ENCODE assay signal across 12 cellular contexts in the genomic region with DNA sequence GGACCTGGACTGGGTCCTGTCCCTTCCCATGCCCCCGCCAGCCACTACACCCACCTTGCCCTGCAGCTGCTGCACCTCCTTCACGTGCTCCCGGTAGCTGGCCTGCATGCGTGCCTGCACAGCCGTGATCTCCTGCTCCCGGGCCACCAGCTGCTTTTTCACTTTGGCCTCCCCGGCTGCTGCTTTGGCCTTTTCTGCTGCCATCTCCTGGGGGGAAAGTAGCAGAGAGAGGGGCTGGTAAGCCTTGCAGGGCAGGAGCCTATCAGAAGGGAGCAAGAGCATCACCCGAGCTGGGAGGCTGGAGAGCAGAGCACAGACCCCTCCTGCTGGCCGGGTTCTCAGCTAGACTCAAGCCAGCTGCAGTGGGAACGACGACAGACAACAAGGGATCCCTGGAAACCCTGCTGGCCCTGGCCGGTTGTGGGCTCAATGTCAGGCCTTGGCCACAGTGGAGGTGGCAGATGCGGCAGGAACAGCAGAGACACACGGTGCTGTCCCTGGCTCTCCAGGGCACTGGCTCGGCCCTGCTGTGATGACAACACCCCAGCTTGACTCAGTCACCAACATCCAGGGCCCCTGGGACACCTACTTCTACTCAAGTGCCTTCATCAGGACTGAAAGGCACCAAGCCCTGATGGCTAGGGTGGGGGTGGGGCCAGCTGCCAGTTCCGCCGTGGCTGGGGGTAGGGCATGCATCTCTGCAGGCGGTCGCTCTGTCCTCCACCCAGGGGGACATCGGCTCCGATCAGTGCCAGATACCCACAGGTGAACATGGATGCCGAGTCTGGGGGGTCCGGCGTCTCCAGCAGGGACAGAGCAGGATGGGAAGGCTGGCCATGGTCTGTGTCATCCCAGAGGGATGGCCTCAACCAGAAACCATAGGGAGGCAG. TPM values are rescaled to one million over a fixed set of nuclear protein-coding genes. Genes with fewer than 3 reads are reported as not detected.
DNase-seq lines count a peak whose midpoint lies in the region; ATAC-seq and TF ChIP-seq lines count a peak whose summit lies in the region.
"Had no signal": no experiment of that assay in that cellular context is flagged by ENCODE, and none has a peak within 500 bp of the region (broad histone marks: within the 10 kb centered on the region; RNA-seq: fewer than 3 reads in every experiment).

No MANE protein-coding gene starts in this region.

- H3K4me3 Mint-ChIP-seq in stimulated activated naive B cell treated with anti-CD40 and anti-IgM and Interleukin-4, amounts not matched to agents 10 μg/mL and 1 μg/mL and 100 μg/mL, for 72 hours, result peak overlapping the region in 1 of 2 donors; percentile 28
- H3K4me3 Mint-ChIP-seq in activated naive CD8-positive, alpha-beta T cell treated with anti-CD3 and anti-CD28 coated beads, Interleukin-2, amount 50 U/mL, for 24 hours, result no peak overlapping the region
- H3K4me3 Mint-ChIP-seq in CD8-positive, alpha-beta T cell, result no peak overlapping the region
- H3K4me3 Mint-ChIP-seq: activated naive CD4-positive, alpha-beta T cell treated with anti-CD3 and anti-CD28 coated beads for 36 hours; stimulated activated naive CD8-positive, alpha-beta T cell treated with anti-CD3 and anti-CD28 coated beads, Interleukin-15, Interleukin-2, amounts not matched to agents 100 ng/mL and 50 ng/mL, for 24 hours had no signal

- CTCF ChIA-PET in CD8-positive, alpha-beta T cell (lab: Charles Lee), result no interaction called here

- H3K9me3 ChIP-seq in CD8-positive, alpha-beta T cell (ENCODE audit: low read length), result no peaks in the 10 kb centered on the region
- H3K9me3 ChIP-seq: Peyer's patch had no signal

- H3K27me3 Mint-ChIP-seq in stimulated activated naive B cell treated with anti-CD40 and anti-IgM and Interleukin-4, amounts not matched to agents 10 μg/mL and 1 μg/mL and 100 μg/mL, for 72 hours, result no peaks in the 10 kb centered on the region
- H3K27me3 Mint-ChIP-seq in activated naive CD8-positive, alpha-beta T cell treated with anti-CD3 and anti-CD28 coated beads, Interleukin-2, amount 50 U/mL, for 24 hours, result no peaks in the 10 kb centered on the region
- no peaks in the 10 kb centered on the region for H3K27me3 Mint-ChIP-seq in CD8-positive, alpha-beta T cell (ENCODE audit: low read depth)
- H3K27me3 Mint-ChIP-seq: stimulated activated naive CD8-positive, alpha-beta T cell treated with anti-CD3 and anti-CD28 coated beads, Interleukin-15, Interleukin-2, amounts not matched to agents 100 ng/mL and 50 ng/mL, for 24 hours had no signal

- no peaks in the 10 kb centered on the region for H3K36me3 ChIP-seq in CD8-positive, alpha-beta T cell (ENCODE audit: insufficient read depth, low read length)

- ATAC-seq in stimulated activated naive B cell treated with anti-CD40 and anti-IgM and Interleukin-4, amounts not matched to agents 10 μg/mL and 1 μg/mL and 100 μg/mL, for 72 hours (replicated peaks), result no peak
- ATAC-seq in HG02885 (IDR thresholded peaks at IDR 0.05; ENCODE audit: poor library complexity, unreplicated experiment) (no peak), esophagus mucosa (no peak)
- ATAC-seq in activated naive CD8-positive, alpha-beta T cell treated with anti-CD3 and anti-CD28 coated beads, Interleukin-2, amount 50 U/mL, for 24 hours, result no peak
- no peak for ATAC-seq in CD8-positive, alpha-beta T cell

- DNase-seq in NCI-H146 (lab: John Stamatoyannopoulos, UW), result peak; percentile 86
- DNase-seq in amygdala (lab: John Stamatoyannopoulos, UW), result peak in 53 of 56 donors; percentile 16 to 93 (median 74)
- DNase-seq in hypothalamus (lab: John Stamatoyannopoulos, UW), result peak in 47 of 51 donors; percentile 17 to 92 (median 75)
- no peak for DNase-seq in stimulated activated naive B cell treated with anti-CD40 and anti-IgM and Interleukin-4, amounts not matched to agents 10 μg/mL and 1 μg/mL and 100 μg/mL, for 72 hours
- DNase-seq in activated naive CD8-positive, alpha-beta T cell treated with anti-CD3 and anti-CD28 coated beads, Interleukin-2, amount 50 U/mL, for 24 hours, result no peak
- DNase-seq in CD8-positive, alpha-beta T cell, result no peak
- DNase-seq: activated naive CD4-positive, alpha-beta T cell treated with anti-CD3 and anti-CD28 coated beads for 36 hours; Peyer's patch had no signal

- H3K27ac Mint-ChIP-seq in stimulated activated naive B cell treated with anti-CD40 and anti-IgM and Interleukin-4, amounts not matched to agents 10 μg/mL and 1 μg/mL and 100 μg/mL, for 72 hours, result peak overlapping the region; percentile 20
- no peak overlapping the region for H3K27ac Mint-ChIP-seq in activated naive CD8-positive, alpha-beta T cell treated with anti-CD3 and anti-CD28 coated beads, Interleukin-2, amount 50 U/mL, for 24 hours
- H3K27ac Mint-ChIP-seq in CD8-positive, alpha-beta T cell, result no peak overlapping the region
- H3K27ac Mint-ChIP-seq: activated naive CD4-positive, alpha-beta T cell treated with anti-CD3 and anti-CD28 coated beads for 36 hours; stimulated activated naive CD8-positive, alpha-beta T cell treated with anti-CD3 and anti-CD28 coated beads, Interleukin-15, Interleukin-2, amounts not matched to agents 100 ng/mL and 50 ng/mL, for 24 hours had no signal

- intact Hi-C loops in CD8-positive, alpha-beta T cell (cut with DNase I, micrococcal nuclease), result no loop called here

- peaks cover 39% of the 10 kb centered on the region in 2 donors for H3K36me3 Mint-ChIP-seq in stimulated activated naive B cell treated with anti-CD40 and anti-IgM and Interleukin-4, amounts not matched to agents 10 μg/mL and 1 μg/mL and 100 μg/mL, for 72 hours
- H3K36me3 Mint-ChIP-seq in activated naive CD8-positive, alpha-beta T cell treated with anti-CD3 and anti-CD28 coated beads, Interleukin-2, amount 50 U/mL, for 24 hours (ENCODE audit: low read depth), result peaks cover 7% of the 10 kb centered on the region
- peaks cover 65% of the 10 kb centered on the region for H3K36me3 Mint-ChIP-seq in CD8-positive, alpha-beta T cell

- H3K27ac ChIP-seq in CD8-positive, alpha-beta T cell (ENCODE audit: low read depth, low read length), result no peak overlapping the region
- H3K27ac ChIP-seq: Peyer's patch had no signal

- no peaks in the 10 kb centered on the region for H3K4me1 ChIP-seq in CD8-positive, alpha-beta T cell (ENCODE audit: insufficient read depth, low read length)

- POLR2A ChIA-PET in CD8-positive, alpha-beta T cell (lab: Charles Lee), result no interaction called here

- no peak overlapping the region for H3K4me3 ChIP-seq in CD8-positive, alpha-beta T cell (ENCODE audit: low read depth, low read length)
- H3K4me3 ChIP-seq: Peyer's patch, skin epidermis had no signal

- H3K27me3 ChIP-seq in CD8-positive, alpha-beta T cell (ENCODE audit: insufficient read depth, low read length), result no peaks in the 10 kb centered on the region
- H3K27me3 ChIP-seq: Peyer's patch had no signal

- H3K4me1 Mint-ChIP-seq in stimulated activated naive B cell treated with anti-CD40 and anti-IgM and Interleukin-4, amounts not matched to agents 10 μg/mL and 1 μg/mL and 100 μg/mL, for 72 hours, result peaks cover 14 to 22% of the 10 kb centered on the region in 2 donors
- no peaks in the 10 kb centered on the region for H3K4me1 Mint-ChIP-seq in activated naive CD8-positive, alpha-beta T cell treated with anti-CD3 and anti-CD28 coated beads, Interleukin-2, amount 50 U/mL, for 24 hours
- H3K4me1 Mint-ChIP-seq in CD8-positive, alpha-beta T cell (ENCODE audit: low read depth), result no peaks in the 10 kb centered on the region

- H3K9me3 Mint-ChIP-seq in stimulated activated naive B cell treated with anti-CD40 and anti-IgM and Interleukin-4, amounts not matched to agents 10 μg/mL and 1 μg/mL and 100 μg/mL, for 72 hours, result no peaks in the 10 kb centered on the region
- no peaks in the 10 kb centered on the region for H3K9me3 Mint-ChIP-seq in activated naive CD8-positive, alpha-beta T cell treated with anti-CD3 and anti-CD28 coated beads, Interleukin-2, amount 50 U/mL, for 24 hours
- H3K9me3 Mint-ChIP-seq in CD8-positive, alpha-beta T cell, result no peaks in the 10 kb centered on the region
- H3K9me3 Mint-ChIP-seq: activated naive CD4-positive, alpha-beta T cell treated with anti-CD3 and anti-CD28 coated beads for 36 hours; stimulated activated naive CD8-positive, alpha-beta T cell treated with anti-CD3 and anti-CD28 coated beads, Interleukin-15, Interleukin-2, amounts not matched to agents 100 ng/mL and 50 ng/mL, for 24 hours had no signal

- TF ChIP-seq CTCF in CD8-positive, alpha-beta T cell (IDR thresholded peaks at IDR 0.05), result no peak

RNA-seq across cellular contexts. Expression of gene RRBP1, which starts 45.3 kb away (rescaled TPM):
- total RNA-seq in CD8-positive, alpha-beta T cell, result 10 to 100 TPM; 26.4 to 26.5 TPM
- 74.5 TPM for total RNA-seq in esophagus mucosa

Comparison
In these comparisons a context has a peak if more than half of its experiments do, and no peak if none do; other contexts are left out.
1. DNase-seq: peak in NCI-H146 (single experiment), amygdala (53 of 56) and hypothalamus (47 of 51); none in stimulated activated naive B cell treated with anti-CD40 and anti-IgM and Interleukin-4, amounts not matched to agents 10 μg/mL and 1 μg/mL and 100 μg/mL, for 72 hours (single experiment), activated naive CD8-positive, alpha-beta T cell treated with anti-CD3 and anti-CD28 coated beads, Interleukin-2, amount 50 U/mL, for 24 hours (single experiment) and CD8-positive, alpha-beta T cell (0 of 7).